Comparison of ENCODE assay signal across 9 cellular contexts in genomic region chr6:30725713-30726505, GRCh38. TPM values are rescaled to one million over a fixed set of nuclear protein-coding genes. Genes with fewer than 3 reads are reported as not detected.
DNase-seq lines count a peak whose midpoint lies in the region; ATAC-seq and TF ChIP-seq lines count a peak whose summit lies in the region.
"Had no signal": no experiment of that assay in that cellular context is flagged by ENCODE, and none has a peak within 500 bp of the region (broad histone marks: within the 10 kb centered on the region; RNA-seq: fewer than 3 reads in every experiment).

No MANE protein-coding gene starts in this region.

- TF ChIP-seq CTCF in mesothelial cell of epicardium (IDR thresholded peaks at IDR 0.05; ENCODE audit: unreplicated experiment) = no peak

- no peaks in the 10 kb centered on the region for H3K9me3 Mint-ChIP-seq in activated naive CD8-positive, alpha-beta T cell treated with anti-CD3 and anti-CD28 coated beads, Interleukin-2, amount 10 ng/mL, durations not matched to agents 7 days and 5 days
- no peaks in the 10 kb centered on the region for H3K9me3 Mint-ChIP-seq in mesothelial cell of epicardium

- H3K4me3 Mint-ChIP-seq in activated naive CD8-positive, alpha-beta T cell treated with anti-CD3 and anti-CD28 coated beads, Interleukin-2, amount 10 ng/mL, durations not matched to agents 7 days and 5 days = peak overlapping the region; percentile 25
- no peak overlapping the region for H3K4me3 Mint-ChIP-seq in mesothelial cell of epicardium

- H3K27me3 Mint-ChIP-seq in activated naive CD8-positive, alpha-beta T cell treated with anti-CD3 and anti-CD28 coated beads, Interleukin-2, amount 10 ng/mL, durations not matched to agents 7 days and 5 days = no peaks in the 10 kb centered on the region
- no peaks in the 10 kb centered on the region for H3K27me3 Mint-ChIP-seq in mesothelial cell of epicardium (ENCODE audit: low read depth)
- H3K27me3 Mint-ChIP-seq: activated CD4-positive, alpha-beta T cell treated with anti-CD3 and anti-CD28 coated beads for 36 hours had no signal

- POLR2A ChIA-PET in activated naive CD8-positive, alpha-beta T cell treated with anti-CD3 and anti-CD28 coated beads, Interleukin-2, amount 10 ng/mL, durations not matched to agents 7 days and 5 days (lab: Charles Lee) = interaction anchor here (0.6 to 11.0 kb wide), 9 partner anchors 8 to 242 kb away, joined by 3 to 512 read pairs (median 3); partner anchors contain the start of gene DHX16

- DNase-seq in Daoy (ENCODE audit: low read depth) (peak; percentile 86), HT-29 (ENCODE audit: low spot score) (peak; percentile 58), mesothelial cell of epicardium (ENCODE audit: low spot score in 2 of 2, unreplicated experiment in 2 of 2) (no peak)
- DNase-seq in activated naive CD8-positive, alpha-beta T cell treated with anti-CD3 and anti-CD28 coated beads, Interleukin-2, amount 10 ng/mL, durations not matched to agents 7 days and 5 days = peak; percentile 46
- DNase-seq in stimulated activated CD4-positive, alpha-beta T cell treated with anti-CD3 and anti-CD28 coated beads, Interleukin-4, amount 100 ng/mL, for 1 hour = no peak
- DNase-seq: activated CD4-positive, alpha-beta T cell treated with anti-CD3 and anti-CD28 coated beads for 36 hours had no signal

- H3K27ac Mint-ChIP-seq in activated naive CD8-positive, alpha-beta T cell treated with anti-CD3 and anti-CD28 coated beads, Interleukin-2, amount 10 ng/mL, durations not matched to agents 7 days and 5 days = peak overlapping the region; percentile 76
- peak overlapping the region; percentile 48 for H3K27ac Mint-ChIP-seq in mesothelial cell of epicardium

- peaks cover 61% of the 10 kb centered on the region for H3K36me3 Mint-ChIP-seq in activated naive CD8-positive, alpha-beta T cell treated with anti-CD3 and anti-CD28 coated beads, Interleukin-2, amount 10 ng/mL, durations not matched to agents 7 days and 5 days
- H3K36me3 Mint-ChIP-seq in mesothelial cell of epicardium = peaks cover 36% of the 10 kb centered on the region

- H3K4me1 Mint-ChIP-seq in activated naive CD8-positive, alpha-beta T cell treated with anti-CD3 and anti-CD28 coated beads, Interleukin-2, amount 10 ng/mL, durations not matched to agents 7 days and 5 days = peaks cover 45% of the 10 kb centered on the region
- peaks cover 36% of the 10 kb centered on the region for H3K4me1 Mint-ChIP-seq in mesothelial cell of epicardium

- ATAC-seq in activated naive CD8-positive, alpha-beta T cell treated with anti-CD3 and anti-CD28 coated beads, Interleukin-2, amount 10 ng/mL, durations not matched to agents 7 days and 5 days (ENCODE audit: low read depth) = no peak
- no peak for ATAC-seq in HG03095 (IDR thresholded peaks at IDR 0.05; ENCODE audit: unreplicated experiment)
- no peak for ATAC-seq in HG02840 (IDR thresholded peaks at IDR 0.05; ENCODE audit: low FRiP score, unreplicated experiment)
- ATAC-seq: activated CD4-positive, alpha-beta T cell treated with anti-CD3 and anti-CD28 coated beads for 36 hours; left lobe of liver had no signal

RNA-seq across cellular contexts. Expression of gene TUBB, which starts 5.8 kb away (rescaled TPM):
- total RNA-seq in Daoy (2014; rRNA removed; shearing (Covaris generic)) = 1,353 and 1,355 TPM in 2 replicates
- total RNA-seq in HT-29 (2014; rRNA removed; shearing (Covaris generic)) = 935 and 959 TPM in 2 replicates
- 1,000 to 10,000 TPM; 1,168 to 1,207 TPM for total RNA-seq in activated naive CD8-positive, alpha-beta T cell treated with anti-CD3 and anti-CD28 coated beads, Interleukin-2, amount 10 ng/mL, durations not matched to agents 7 days and 5 days
- 1,084 to 1,110 TPM (median 1,094 TPM) in 3 replicates for total RNA-seq in mesothelial cell of epicardium

RNA-seq across cellular contexts. Expression of gene MDC1, which starts 8.8 kb away (rescaled TPM):
- total RNA-seq in Daoy (2014; rRNA removed; shearing (Covaris generic)) = 12.6 and 21.9 TPM in 2 replicates
- 24.8 and 24.9 TPM in 2 replicates for total RNA-seq in HT-29 (2014; rRNA removed; shearing (Covaris generic))
- total RNA-seq in activated naive CD8-positive, alpha-beta T cell treated with anti-CD3 and anti-CD28 coated beads, Interleukin-2, amount 10 ng/mL, durations not matched to agents 7 days and 5 days = 10 to 100 TPM; 50.2 to 52.2 TPM
- 49.7 to 51.9 TPM (median 49.8 TPM) in 3 replicates for total RNA-seq in mesothelial cell of epicardium

RNA-seq across cellular contexts. Expression of gene FLOT1, which starts 16.6 kb away (rescaled TPM):
- total RNA-seq in Daoy (2014; rRNA removed; shearing (Covaris generic)) = 370 and 430 TPM in 2 replicates
- 142 and 152 TPM in 2 replicates for total RNA-seq in HT-29 (2014; rRNA removed; shearing (Covaris generic))
- total RNA-seq in activated naive CD8-positive, alpha-beta T cell treated with anti-CD3 and anti-CD28 coated beads, Interleukin-2, amount 10 ng/mL, durations not matched to agents 7 days and 5 days = 100 to 1,000 TPM; 261 to 271 TPM
- total RNA-seq in mesothelial cell of epicardium = 96.5 to 101 TPM (median 99.8 TPM) in 3 replicates

RNA-seq across cellular contexts. Expression of gene IER3, which starts 18.4 kb away (rescaled TPM):
- total RNA-seq in Daoy (2014; rRNA removed; shearing (Covaris generic)) = 344 and 350 TPM in 2 replicates
- 200 and 206 TPM in 2 replicates for total RNA-seq in HT-29 (2014; rRNA removed; shearing (Covaris generic))
- total RNA-seq in activated naive CD8-positive, alpha-beta T cell treated with anti-CD3 and anti-CD28 coated beads, Interleukin-2, amount 10 ng/mL, durations not matched to agents 7 days and 5 days = 10 to 100 TPM; 49.1 to 52.7 TPM
- total RNA-seq in mesothelial cell of epicardium = 131 to 136 TPM (median 134 TPM) in 3 replicates

RNA-seq across cellular contexts. Expression of gene NRM, which starts 35.1 kb away (rescaled TPM):
- 7.5 and 7.8 TPM in 2 replicates for total RNA-seq in Daoy (2014; rRNA removed; shearing (Covaris generic))
- total RNA-seq in HT-29 (2014; rRNA removed; shearing (Covaris generic)) = 16.2 and 18.3 TPM in 2 replicates
- total RNA-seq in activated naive CD8-positive, alpha-beta T cell treated with anti-CD3 and anti-CD28 coated beads, Interleukin-2, amount 10 ng/mL, durations not matched to agents 7 days and 5 days = 10 to 100 TPM; 33.1 to 33.9 TPM
- total RNA-seq in mesothelial cell of epicardium = 34.6 to 40.2 TPM (median 36.1 TPM) in 3 replicates

Comparison
In these comparisons a context has a peak if more than half of its experiments do, and no peak if none do; other contexts are left out.
1. DNase-seq: peak in Daoy (single experiment), HT-29 (single experiment) and activated naive CD8-positive, alpha-beta T cell treated with anti-CD3 and anti-CD28 coated beads, Interleukin-2, amount 10 ng/mL, durations not matched to agents 7 days and 5 days (single experiment); none in mesothelial cell of epicardium (0 of 2) and stimulated activated CD4-positive, alpha-beta T cell treated with anti-CD3 and anti-CD28 coated beads, Interleukin-4, amount 100 ng/mL, for 1 hour (single experiment).